ENCODE assay signal across 15 cellular contexts in genomic region chr6:128632131-128632530, GRCh38.
"Had no signal": no experiment of that assay in that cellular context is flagged by ENCODE, and none has a peak within 500 bp of the region (broad histone marks: within the 10 kb centered on the region; RNA-seq: fewer than 3 reads in every experiment).

No MANE protein-coding gene starts in this region.

- H3K4me3 Mint-ChIP-seq: activated CD4-positive, alpha-beta memory T cell treated with anti-CD3 and anti-CD28 coated beads, Interleukin-2, amount 10 ng/mL, durations not matched to agents 7 days and 5 days; activated naive CD8-positive, alpha-beta T cell; naive thymus-derived CD4-positive, alpha-beta T cell; stimulated activated effector memory CD8-positive, alpha-beta T cell treated with anti-CD3 and anti-CD28 coated beads, Interleukin-12 subunit alpha, Interleukin-12 subunit beta, amount 100 ng/mL, for 72 hours had no signal

- ATAC-seq: gastrocnemius medialis; heart right ventricle; lower lobe of right lung; naive thymus-derived CD4-positive, alpha-beta T cell; stimulated activated effector memory CD8-positive, alpha-beta T cell treated with anti-CD3 and anti-CD28 coated beads, Interleukin-12 subunit alpha, Interleukin-12 subunit beta, amount 100 ng/mL, for 72 hours had no signal

- H3K36me3 Mint-ChIP-seq: activated naive CD8-positive, alpha-beta T cell; naive thymus-derived CD4-positive, alpha-beta T cell; stimulated activated effector memory CD8-positive, alpha-beta T cell treated with anti-CD3 and anti-CD28 coated beads, Interleukin-12 subunit alpha, Interleukin-12 subunit beta, amount 100 ng/mL, for 72 hours had no signal

- H3K36me3 ChIP-seq: gastrocnemius medialis, heart right ventricle, lower lobe of right lung, neutrophil, tibial nerve had no signal

- H3K4me1 ChIP-seq: gastrocnemius medialis, lower lobe of right lung, tibial nerve had no signal

- H3K27ac Mint-ChIP-seq: activated CD4-positive, alpha-beta memory T cell treated with anti-CD3 and anti-CD28 coated beads, Interleukin-2, amount 10 ng/mL, durations not matched to agents 7 days and 5 days; activated naive CD8-positive, alpha-beta T cell; naive thymus-derived CD4-positive, alpha-beta T cell; stimulated activated effector memory CD8-positive, alpha-beta T cell treated with anti-CD3 and anti-CD28 coated beads, Interleukin-12 subunit alpha, Interleukin-12 subunit beta, amount 100 ng/mL, for 72 hours had no signal

- H3K9me3 ChIP-seq: gastrocnemius medialis, heart right ventricle, lower lobe of right lung, neutrophil, tibial nerve had no signal

- H3K27me3 Mint-ChIP-seq: activated naive CD8-positive, alpha-beta T cell had no signal

- H3K27ac ChIP-seq: dorsolateral prefrontal cortex, gastrocnemius medialis, lower lobe of right lung, neutrophil, tibial nerve had no signal

- H3K9me3 Mint-ChIP-seq: activated CD4-positive, alpha-beta memory T cell treated with anti-CD3 and anti-CD28 coated beads, Interleukin-2, amount 10 ng/mL, durations not matched to agents 7 days and 5 days; naive thymus-derived CD4-positive, alpha-beta T cell; stimulated activated effector memory CD8-positive, alpha-beta T cell treated with anti-CD3 and anti-CD28 coated beads, Interleukin-12 subunit alpha, Interleukin-12 subunit beta, amount 100 ng/mL, for 72 hours had no signal

- H3K27me3 ChIP-seq: dorsolateral prefrontal cortex, gastrocnemius medialis, heart right ventricle, neutrophil, tibial nerve had no signal

- DNase-seq: activated CD4-positive, alpha-beta memory T cell treated with anti-CD3 and anti-CD28 coated beads, Interleukin-2, amount 10 ng/mL, durations not matched to agents 7 days and 5 days; activated gamma-delta T cell; activated T-cell treated with anti-CD3 and anti-CD28 coated beads, Interleukin-2, amount 50 U/mL, for 48 hours; dorsolateral prefrontal cortex; gastrocnemius medialis; heart right ventricle; lower lobe of right lung; midbrain; naive thymus-derived CD4-positive, alpha-beta T cell; posterior cingulate gyrus; SW 1271 had no signal

- H3K4me3 ChIP-seq: dorsolateral prefrontal cortex, gastrocnemius medialis, heart right ventricle, lower lobe of right lung, tibial nerve had no signal

- H3K4me1 Mint-ChIP-seq: activated CD4-positive, alpha-beta memory T cell treated with anti-CD3 and anti-CD28 coated beads, Interleukin-2, amount 10 ng/mL, durations not matched to agents 7 days and 5 days; stimulated activated effector memory CD8-positive, alpha-beta T cell treated with anti-CD3 and anti-CD28 coated beads, Interleukin-12 subunit alpha, Interleukin-12 subunit beta, amount 100 ng/mL, for 72 hours had no signal
